ENCODE assay signal across 13 cellular contexts in genomic region chr5:116370886-116371285, GRCh38.
A peak's percentile ranks its signal among the peaks of the same experiment; 100 is the strongest.
DNase-seq lines count a peak whose midpoint lies in the region; ATAC-seq and TF ChIP-seq lines count a peak whose summit lies in the region.
"Had no signal": no experiment of that assay in that cellular context is flagged by ENCODE, and none has a peak within 500 bp of the region (broad histone marks: within the 10 kb centered on the region; RNA-seq: fewer than 3 reads in every experiment).

No MANE protein-coding gene starts in this region.

- intact Hi-C loops in heart left ventricle (cut with DNase I): loop anchor here in 1 of 10 donors (5.0 kb wide), 1 partner anchor 66 kb away; no protein-coding TSS in a partner anchor
- intact Hi-C loops in cardiac septum (cut with DNase I): no loop called here
- intact Hi-C loops in vagina (cut with DNase I): no loop called here

- no peak for DNase-seq in heart left ventricle
- no peak for DNase-seq in cardiac septum (ENCODE audit: low spot score)
- DNase-seq in choroid plexus epithelial cell (ENCODE audit: low read depth): peak; percentile 65
- DNase-seq in kidney tubule cell (ENCODE audit: low spot score): peak; percentile 49
- DNase-seq in vagina (ENCODE audit: extremely low spot score in 2 of 2): no peak
- no peak for DNase-seq in MV-4-11 (lab: John Stamatoyannopoulos, UW)
- DNase-seq: activated T-cell treated with anti-CD3 and anti-CD28 coated beads, Interleukin-2, amount 50 U/mL, for 72 hours; DMS153; NCI-H2029 had no signal

- no peaks in the 10 kb centered on the region for H3K36me3 ChIP-seq in heart left ventricle
- H3K36me3 ChIP-seq in vagina: no peaks in the 10 kb centered on the region

- H3K4me1 ChIP-seq in heart left ventricle (peaks cover 0 to 38% (median 12%) of the 10 kb centered on the region in 12 donors), vagina (no peaks in the 10 kb centered on the region)

- TF ChIP-seq POLR2A in heart left ventricle (IDR thresholded peaks at IDR 0.05) (no peak), vagina (IDR thresholded peaks at IDR 0.05) (no peak)

- H3K9me3 ChIP-seq in heart left ventricle (peaks cover 0 to 4% (median 0%) of the 10 kb centered on the region in 12 donors), vagina (no peaks in the 10 kb centered on the region)

- TF ChIP-seq CTCF in heart left ventricle (IDR thresholded peaks at IDR 0.05): no peak
- no peak for TF ChIP-seq CTCF in choroid plexus epithelial cell (conservative IDR thresholded peaks at IDR 0.05; ENCODE audit: low read depth, low read length)
- no peak for TF ChIP-seq CTCF in vagina (IDR thresholded peaks at IDR 0.05)

- H3K4me3 ChIP-seq in heart left ventricle (no peak overlapping the region), choroid plexus epithelial cell (ENCODE audit: low read depth, low read length) (no peak overlapping the region), vagina (no peak overlapping the region)

- peak overlapping the region in 11 of 12 donors; percentile 9 to 73 (median 60) for H3K27ac ChIP-seq in heart left ventricle
- H3K27ac ChIP-seq in vagina: no peak overlapping the region
- H3K27ac ChIP-seq: epithelial cell of prostate had no signal

- ATAC-seq in heart left ventricle (peak in 3 of 4 donors; percentile 56 to 79 (median 65)), HG03045 (IDR thresholded peaks at IDR 0.05; ENCODE audit: unreplicated experiment) (no peak), GM18519 (IDR thresholded peaks at IDR 0.05; ENCODE audit: low FRiP score, unreplicated experiment) (no peak)
- ATAC-seq: activated T-cell treated with anti-CD3 and anti-CD28 coated beads, Interleukin-2, amount 50 U/mL, for 72 hours; SK-N-SH treated with all-trans-retinoic acid at 6 μM for 48 hours had no signal

- H3K27me3 ChIP-seq in heart left ventricle (no peaks in the 10 kb centered on the region), vagina (no peaks in the 10 kb centered on the region)

- 44 to 55% (median 48%) methylated on average over 2 of the region's 2 CpGs for WGBS in heart left ventricle, 4 donors

Comparison
In these comparisons a context has a peak if more than half of its experiments do, and no peak if none do; other contexts are left out.
1. ATAC-seq: peak in heart left ventricle (3 of 4); none in HG03045 (single experiment) and GM18519 (single experiment).
2. DNase-seq: peak in choroid plexus epithelial cell (single experiment) and kidney tubule cell (single experiment); none in heart left ventricle (0 of 5), cardiac septum (single experiment), vagina (0 of 2) and MV-4-11 (single experiment).